In genomic region chr11:70082829-70083228, GRCh38 we compare ENCODE assay signal across 2 cellular contexts.
TF ChIP-seq lines count a peak whose summit lies in the region.

No MANE protein-coding gene starts in this region.

TF ChIP-seq in Ishikawa, 13 proteins besides CTCF, POLR2A, EP300 and RAD21 (continued from another document):
- TF ChIP-seq EGR1 (IDR thresholded peaks at IDR 0.05) = no peak
- TF ChIP-seq ZBTB7A (IDR thresholded peaks at IDR 0.05; ENCODE audit: low read depth) = no peak

TF ChIP-seq in K562, 482 proteins besides CTCF, POLR2A, EP300 and RAD21 (continued from another document):
- no peak for TF ChIP-seq SMARCB1 (IDR thresholded peaks at IDR 0.05; ENCODE audit: insufficient read length, low read depth)
- TF ChIP-seq STAG1 (CRISPR knock-in tag; IDR thresholded peaks at IDR 0.05; ENCODE audit: borderline replicate concordance) = peak; percentile 19; the same call in 1 of the 2 replicates
